In genomic region chr13:30576528-30576927, GRCh38 we compare ENCODE assay signal across 8 cellular contexts. TPM values are rescaled to one million over a fixed set of nuclear protein-coding genes. Genes with fewer than 3 reads are reported as not detected.
DNase-seq lines count a peak whose midpoint lies in the region; ATAC-seq and TF ChIP-seq lines count a peak whose summit lies in the region.

No MANE protein-coding gene starts in this region.

- H3K4me1 Mint-ChIP-seq in activated naive CD8-positive, alpha-beta T cell (ENCODE audit: low read depth) = peaks cover 42% of the 10 kb centered on the region
- peaks cover 29 to 43% of the 10 kb centered on the region in 2 donors for H3K4me1 Mint-ChIP-seq in natural killer cell

- no peak overlapping the region for H3K27ac Mint-ChIP-seq in activated naive CD8-positive, alpha-beta T cell
- peak overlapping the region in 1 of 2 donors; percentile 60 for H3K27ac Mint-ChIP-seq in natural killer cell

- no peaks in the 10 kb centered on the region for H3K36me3 Mint-ChIP-seq in activated naive CD8-positive, alpha-beta T cell
- no peaks in the 10 kb centered on the region for H3K36me3 Mint-ChIP-seq in natural killer cell

- H3K4me3 Mint-ChIP-seq in activated naive CD8-positive, alpha-beta T cell = peak overlapping the region; percentile 0
- peak overlapping the region; percentile 11 for H3K4me3 Mint-ChIP-seq in natural killer cell

- ATAC-seq in natural killer cell (peak in 2 of 3 donors; percentile 28 to 32), HG03159 (IDR thresholded peaks at IDR 0.05; ENCODE audit: unreplicated experiment) (no peak), HG02981 (IDR thresholded peaks at IDR 0.05; ENCODE audit: unreplicated experiment) (no peak), HG03378 (IDR thresholded peaks at IDR 0.05; ENCODE audit: unreplicated experiment) (no peak)

- no peaks in the 10 kb centered on the region for H3K27me3 Mint-ChIP-seq in activated naive CD8-positive, alpha-beta T cell
- peaks cover 0 to 8% of the 10 kb centered on the region in 2 donors for H3K27me3 Mint-ChIP-seq in natural killer cell (ENCODE audit: low read depth in 2 of 2)

- DNase-seq in ELR (ENCODE audit: low read depth) (peak; percentile 68), RPMI8226 (peak; percentile 83), natural killer cell (no peak), NCI-H1048 (lab: John Stamatoyannopoulos, UW) (no peak)

- H3K9me3 Mint-ChIP-seq in activated naive CD8-positive, alpha-beta T cell (ENCODE audit: low read depth) = no peaks in the 10 kb centered on the region
- H3K9me3 Mint-ChIP-seq in natural killer cell = no peaks in the 10 kb centered on the region

- no peak for TF ChIP-seq CTCF in natural killer cell (IDR thresholded peaks at IDR 0.05)

- intact Hi-C loops in natural killer cell (cut with micrococcal nuclease) = loop anchor here (2.0 to 10.0 kb wide), 4 partner anchors 40 to 442 kb away; partner anchors contain the start of genes HMGB1 and USPL1

RNA-seq across cellular contexts. Expression of gene USPL1, which starts 41.2 kb away (rescaled TPM):
- 10 to 100 TPM; 34.8 to 39.0 (median 36.9) TPM for total RNA-seq in natural killer cell

Comparison
In these comparisons a context has a peak if more than half of its experiments do, and no peak if none do; other contexts are left out.
1. DNase-seq: peak in ELR (single experiment) and RPMI8226 (single experiment); none in natural killer cell (single experiment) and NCI-H1048 (single experiment).
2. ATAC-seq: peak in natural killer cell (2 of 3); none in HG03159 (single experiment), HG02981 (single experiment) and HG03378 (single experiment).